In the genomic region with DNA sequence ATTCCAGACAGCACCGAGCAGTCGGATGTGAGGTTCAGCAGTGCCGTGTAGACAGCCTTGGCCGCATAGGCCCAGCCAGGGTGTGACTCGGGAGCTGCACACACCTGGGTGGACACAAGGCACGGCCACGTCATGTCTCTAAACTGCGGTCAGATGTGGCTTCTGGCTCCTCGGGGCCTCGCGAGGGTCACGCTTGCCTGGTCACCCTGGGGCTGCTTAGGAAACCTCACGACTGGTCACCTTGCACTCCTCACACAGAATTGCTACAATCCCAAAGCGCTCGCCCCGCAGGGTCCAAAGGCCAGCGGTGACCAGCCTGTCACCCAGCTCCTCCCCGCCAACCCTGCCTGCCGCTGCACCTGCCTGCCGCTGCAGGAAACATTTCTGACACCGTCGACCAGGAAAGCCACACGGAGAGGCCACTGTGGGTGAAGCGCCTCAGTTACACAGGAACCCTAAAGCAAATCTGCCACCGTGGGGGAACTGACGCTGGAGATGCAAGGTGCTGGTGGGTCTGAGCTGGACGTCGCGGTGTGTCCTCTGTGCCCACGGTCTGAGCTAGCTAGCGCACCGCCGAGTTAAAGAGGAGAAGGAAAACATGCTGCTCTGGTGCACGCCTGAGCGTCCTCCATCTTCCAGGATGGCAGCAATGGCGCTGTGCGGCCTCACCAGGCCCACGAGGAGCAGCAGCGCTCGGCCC, we compare ENCODE assay signal across 18 cellular contexts. TPM values are rescaled to one million over a fixed set of nuclear protein-coding genes. Genes with fewer than 3 reads are reported as not detected.
DNase-seq lines count a peak whose midpoint lies in the region; ATAC-seq, FAIRE-seq and TF ChIP-seq lines count a peak whose summit lies in the region.
"Had no signal": no experiment of that assay in that cellular context is flagged by ENCODE, and none has a peak within 500 bp of the region (broad histone marks: within the 10 kb centered on the region; RNA-seq: fewer than 3 reads in every experiment).

No MANE protein-coding gene starts in this region.

- no peaks in the 10 kb centered on the region for H3K9me3 Mint-ChIP-seq in neural crest cell
- peaks cover 5% of the 10 kb centered on the region for H3K9me3 Mint-ChIP-seq in type B pancreatic cell

- DNase-seq in GM12878 (ENCODE audit: low read depth, low spot score), result no peak
- DNase-seq in kidney tubule cell (ENCODE audit: low spot score), result peak; percentile 96
- DNase-seq in neural crest cell (ENCODE audit: low read depth, low spot score), result no peak
- no peak for DNase-seq in type B pancreatic cell (ENCODE audit: extremely low spot score, unreplicated experiment)
- no peak for DNase-seq in RKO (ENCODE audit: low spot score)
- no peak for DNase-seq in NCI-H146 treated with DMSO at 0.1 percent for 48 hours (lab: John Stamatoyannopoulos, UW; ENCODE audit: unreplicated experiment)
- DNase-seq: NCI-H1105 treated with DMSO at 0.1 percent for 48 hours, NCI-H1694 treated with DMSO at 0.1 percent for 48 hours, NCI-H510A treated with DMSO at 0.1 percent for 48 hours, NCI-H774, RPMI8226, SIG-M5 had no signal

- POLR2A ChIA-PET in GM12878 (lab: Charles Lee), result interaction anchor here (1.1 kb wide), 1 partner anchor 9 kb away, joined by 3 read pairs; no protein-coding TSS in a partner anchor

- H3K27ac ChIP-seq in GM12878 (ENCODE audit: control insufficient read depth, insufficient read depth), result no peak overlapping the region
- H3K27ac ChIP-seq: BLaER1 treated with 17β-estradiol and CSF1 and Interleukin-3, amounts not matched to agents 10 nM and 100 nM had no signal

- H3K4me1 ChIP-seq in GM12878 (ENCODE audit: control insufficient read depth, insufficient read depth, low read length), result peaks cover 5% of the 10 kb centered on the region

- in situ Hi-C loops in GM12878 (cut with MboI), result no loop called here

- no peaks in the 10 kb centered on the region for H3K27me3 Mint-ChIP-seq in neural crest cell (ENCODE audit: low read depth)
- H3K27me3 Mint-ChIP-seq in type B pancreatic cell, result no peaks in the 10 kb centered on the region

- H3K9me3 ChIP-seq in GM12878 (replicated peaks; ENCODE audit: control insufficient read depth, insufficient read depth, low read length), result no peaks in the 10 kb centered on the region; the same call in 2 of the 3 replicates
- H3K9me3 ChIP-seq: BLaER1 treated with 17β-estradiol and CSF1 and Interleukin-3, amounts not matched to agents 10 nM and 100 nM had no signal

- H4K20me1 ChIP-seq in GM12878 (ENCODE audit: control insufficient read depth, insufficient read depth), result no peaks in the 10 kb centered on the region

- no peak for FAIRE-seq in GM12878 (lab: Jason Lieb, UNC)
- FAIRE-seq: D721Med, H54 had no signal

- TF ChIP-seq RAD21 in GM12878 (IDR thresholded peaks at IDR 0.05; ENCODE audit: insufficient read depth, low read depth, low read length), result no peak

- no peak overlapping the region for H3K4me2 ChIP-seq in GM12878 (ENCODE audit: control insufficient read depth, insufficient read depth)

- CTCF ChIA-PET in GM12878 (lab: Yijun Ruan, JAX), result interaction anchor here (4.3 kb wide), 1 partner anchor 83 kb away, joined by 16 read pairs; no protein-coding TSS in a partner anchor

- H3K4me3 Mint-ChIP-seq in neural crest cell, result no peak overlapping the region
- H3K4me3 Mint-ChIP-seq in type B pancreatic cell, result no peak overlapping the region

- TF ChIP-seq EP300 in GM12878 (IDR thresholded peaks at IDR 0.05; ENCODE audit: borderline replicate concordance in 1 of 2, control insufficient read depth in 1 of 2, low read depth in 2 of 2, low read length in 2 of 2), result no peak

- BruUV-seq in GM12878 (replicated peaks; lab: Mats Ljungman, UMichigan), result no TSS peak

- H3K9ac ChIP-seq in GM12878 (ENCODE audit: control insufficient read depth, insufficient read depth, low read length), result no peak overlapping the region
- H3K9ac ChIP-seq: BLaER1 treated with 17β-estradiol and CSF1 and Interleukin-3, amounts not matched to agents 10 nM and 100 nM had no signal

- peaks cover 20% of the 10 kb centered on the region for H3K4me1 Mint-ChIP-seq in neural crest cell
- peaks cover 39% of the 10 kb centered on the region for H3K4me1 Mint-ChIP-seq in type B pancreatic cell (ENCODE audit: unreplicated experiment)

- peak overlapping the region; percentile 27 for H3K27ac Mint-ChIP-seq in neural crest cell (ENCODE audit: unreplicated experiment)
- H3K27ac Mint-ChIP-seq in type B pancreatic cell, result peak overlapping the region; percentile 79

- no peak overlapping the region for H2AFZ ChIP-seq in GM12878 (ENCODE audit: control insufficient read depth, low read depth, low read length)

- SMC1A ChIA-PET in GM12878 (lab: Charles Lee; ENCODE audit: uncharacterized antibody, unreplicated experiment), result no interaction called here

- RAD21 ChIA-PET in GM12878 (lab: Charles Lee; ENCODE audit: unreplicated experiment), result no interaction called here

- no peak for ATAC-seq in GM12878
- no peak for ATAC-seq in GM21526 (IDR thresholded peaks at IDR 0.05; ENCODE audit: low FRiP score, unreplicated experiment)
- ATAC-seq in HG02981 (IDR thresholded peaks at IDR 0.05; ENCODE audit: unreplicated experiment), result no peak
- ATAC-seq: SK-N-SH treated with all-trans-retinoic acid at 6 μM for 48 hours had no signal

- H3K4me3 ChIP-seq in GM12878, result no peak overlapping the region
- H3K4me3 ChIP-seq: BLaER1 treated with 17β-estradiol and CSF1 and Interleukin-3, amounts not matched to agents 10 nM and 100 nM had no signal

- TF ChIP-seq CTCF in GM12878 (IDR thresholded peaks at IDR 0.05 in 2 of 3, conservative IDR thresholded peaks at IDR 0.05 in 1 of 3; ENCODE audit: control insufficient read depth in 2 of 3, extremely low read depth in 1 of 3, insufficient read depth in 1 of 3, low read depth in 3 of 3, low read length in 3 of 3) (no peak), neural crest cell (conservative IDR thresholded peaks at IDR 0.05) (no peak), type B pancreatic cell (conservative IDR thresholded peaks at IDR 0.05) (no peak)

- no peak for TF ChIP-seq POLR2A in GM12878 (IDR thresholded peaks at IDR 0.05; ENCODE audit: low read depth, low read length)

- peaks cover 0 to 8% of the 10 kb centered on the region in 2 experiments; a peak in 2 of 4 replicates for H3K36me3 ChIP-seq in GM12878 (ENCODE audit: control insufficient read depth in 2 of 2, insufficient read depth in 2 of 2, low read length in 1 of 2)

- no peaks in the 10 kb centered on the region for H3K27me3 ChIP-seq in GM12878 (replicated peaks in 1 of 2; ENCODE audit: control insufficient read depth in 2 of 2, insufficient read depth in 2 of 2, low read length in 1 of 2)

- H3K79me2 ChIP-seq in GM12878 (ENCODE audit: control insufficient read depth, insufficient read depth, low read length), result peaks cover 3% of the 10 kb centered on the region

- intact Hi-C loops in GM12878 (cut with micrococcal nuclease; ENCODE audit: unreplicated experiment), result no loop called here

- 96% methylated on average over 38 of the region's 40 CpGs for WGBS in GM12878 (ENCODE audit: insufficient coverage, insufficient replicate concordance, low lambda C conversion rate, missing lambda C conversion rate)

- peaks cover 5% of the 10 kb centered on the region for H3K36me3 Mint-ChIP-seq in neural crest cell (ENCODE audit: low read depth)
- peaks cover 14% of the 10 kb centered on the region for H3K36me3 Mint-ChIP-seq in type B pancreatic cell

TF ChIP-seq in GM12878, 131 proteins besides CTCF, POLR2A, EP300 and RAD21:
- peak; percentile 95 for TF ChIP-seq PAX5 (IDR thresholded peaks at IDR 0.05; ENCODE audit: borderline replicate concordance, low read depth, low read length)
- TF ChIP-seq IKZF2 (IDR thresholded peaks at IDR 0.05), result no peak

RNA-seq across cellular contexts. Expression of a gene that starts 5.0 kb away (rescaled TPM):
- total RNA-seq in GM12878 (2013; cell fraction: nucleolus; rRNA removed), result 22.4 and 23.1 TPM in 2 replicates
- total RNA-seq in GM12878 (2014; rRNA removed), result 5.3 and 5.5 TPM in 2 replicates
- 1.8 and 2.2 TPM in 2 replicates for total RNA-seq in GM12878 (2014; rRNA removed; fragmentation: Illumina TruSeq; extraction: Trizol)
- 6.3 and 7.7 TPM in 2 replicates for total RNA-seq in GM12878 (2021)
- 3.5 TPM for polyA plus RNA-seq in GM12878 (2011; ENCODE audit: low read depth)
- 1.3 and 1.9 TPM in 2 replicates for polyA plus RNA-seq in GM12878 (2011; rRNA removed)
- polyA plus RNA-seq in GM12878 (2011; cell fraction: cytosol; rRNA removed), result 3.7 and 5.1 TPM in 2 replicates
- 7.0 and 10.0 TPM in 2 replicates for polyA plus RNA-seq in GM12878 (2011; cell fraction: nucleus; rRNA removed)
- polyA plus RNA-seq in GM12878 (2012), result 8.0 and 8.4 TPM in 2 replicates
- polyA plus RNA-seq in GM12878 (2014; fragmentation: Illumina TruSeq; extraction: Trizol), result 0.73 and 1.4 TPM in 2 replicates
- under 1 TPM; 0.03 to 0.73 TPM for polyA plus RNA-seq in GM12878 (2014; fragmentation: Nextera tagmentation; extraction: Ambion mirVana)
- polyA plus RNA-seq in GM12878 (2014; rRNA removed), result 6.5 TPM in 2 replicates
- 1 to 10 TPM; 3.0 to 5.2 TPM for polyA plus RNA-seq in GM12878 (2016; fragmentation: Nextera tagmentation; extraction: Ambion mirVana)
- 3.1 and 5.3 TPM in 2 replicates for polyA minus RNA-seq in GM12878 (2011; rRNA and poly(A)+ RNA removed)
- 2.1 and 2.3 TPM in 2 replicates for polyA minus RNA-seq in GM12878 (2011; cell fraction: cytosol; rRNA and poly(A)+ RNA removed)
- polyA minus RNA-seq in GM12878 (2011; cell fraction: nucleus; rRNA and poly(A)+ RNA removed), result 0.96 and 1.5 TPM in 2 replicates
- 0.91 and 1.1 TPM in 2 replicates for total RNA-seq in neural crest cell
- 2.5 and 5.0 TPM in 2 replicates for total RNA-seq in type B pancreatic cell (ENCODE audit: low replicate concordance)

RNA-seq across cellular contexts. Expression of a gene that starts 48.6 kb away (rescaled TPM):
- 30.0 and 31.5 TPM in 2 replicates for total RNA-seq in GM12878 (2013; cell fraction: nucleolus; rRNA removed)
- 0.65 and 0.68 TPM in 2 replicates for total RNA-seq in GM12878 (2014; rRNA removed)
- total RNA-seq in GM12878 (2014; rRNA removed; fragmentation: Illumina TruSeq; extraction: Trizol), result 0.36 and 0.92 TPM in 2 replicates
- 0.51 and 1.1 TPM in 2 replicates for total RNA-seq in GM12878 (2021)
- 3.5 TPM for polyA plus RNA-seq in GM12878 (2011; ENCODE audit: low read depth)
- polyA plus RNA-seq in GM12878 (2011; rRNA removed), result 9.0 and 12.0 TPM in 2 replicates
- polyA plus RNA-seq in GM12878 (2011; cell fraction: cytosol; rRNA removed), result 12.9 and 14.2 TPM in 2 replicates
- 18.1 and 26.9 TPM in 2 replicates for polyA plus RNA-seq in GM12878 (2011; cell fraction: nucleus; rRNA removed)
- polyA plus RNA-seq in GM12878 (2012), result 5.0 and 11.4 TPM in 2 replicates
- polyA plus RNA-seq in GM12878 (2014; fragmentation: Illumina TruSeq; extraction: Trizol), result 0.19 TPM in 1 of 2 replicates, not detected in the other
- polyA plus RNA-seq in GM12878 (2014; fragmentation: Nextera tagmentation; extraction: Ambion mirVana), result not detected
- 0.50 and 0.80 TPM in 2 replicates for polyA plus RNA-seq in GM12878 (2014; rRNA removed)
- 1 to 10 TPM in 1 of 2 experiments, under 1 TPM in 1; 0.56 to 1.0 TPM for polyA plus RNA-seq in GM12878 (2016; fragmentation: Nextera tagmentation; extraction: Ambion mirVana)
- polyA minus RNA-seq in GM12878 (2011; rRNA and poly(A)+ RNA removed), result 11.6 and 21.0 TPM in 2 replicates
- 2.2 and 3.7 TPM in 2 replicates for polyA minus RNA-seq in GM12878 (2011; cell fraction: cytosol; rRNA and poly(A)+ RNA removed)
- 6.0 and 13.7 TPM in 2 replicates for polyA minus RNA-seq in GM12878 (2011; cell fraction: nucleus; rRNA and poly(A)+ RNA removed)
- total RNA-seq in neural crest cell, result 0.41 TPM in 1 of 2 replicates, not detected in the other
- 1.2 TPM in 2 replicates for total RNA-seq in type B pancreatic cell (ENCODE audit: low replicate concordance)
